In genomic region chr11:6813651-6814050, GRCh38 we compare ENCODE assay signal across 36 cellular contexts. TPM values are rescaled to one million over a fixed set of nuclear protein-coding genes. Genes with fewer than 3 reads are reported as not detected.
"Had no signal": no experiment of that assay in that cellular context is flagged by ENCODE, and none has a peak within 500 bp of the region (broad histone marks: within the 10 kb centered on the region; RNA-seq: fewer than 3 reads in every experiment).

No MANE protein-coding gene starts in this region.

- H3K4me1 ChIP-seq: body of pancreas, heart right ventricle, testis, transverse colon had no signal

- H3K4me3 Mint-ChIP-seq: activated CD4-positive, alpha-beta T cell treated with anti-CD3 and anti-CD28 coated beads, Interleukin-2, amount 10 ng/mL, durations not matched to agents 7 days and 5 days; activated CD8-positive, alpha-beta memory T cell treated with anti-CD3 and anti-CD28 coated beads, Interleukin-2, amount 10 ng/mL, durations not matched to agents 7 days and 5 days; activated CD8-positive, alpha-beta T cell treated with anti-CD3 and anti-CD28 coated beads, Interleukin-2, amount 10 ng/mL, durations not matched to agents 7 days and 5 days; activated naive CD8-positive, alpha-beta T cell; effector memory CD8-positive, alpha-beta T cell; natural killer cell treated with Interleukin-12 subunit alpha and Interleukin-12 subunit beta and Interleukin-15 and Interleukin-18, amount 100 ng/mL, for 72 hours; T-helper 1 cell treated with Interleukin-12 subunit alpha and Interleukin-12 subunit beta and Interleukin-4 antibody, amounts not matched to agents 30 μg/mL and 1 μg/mL, for 36 hours had no signal

- H3K4me3 ChIP-seq: body of pancreas, coronary artery, dorsolateral prefrontal cortex, heart right ventricle, mucosa of descending colon, skin epidermis, testis, transverse colon had no signal

- H3K27me3 ChIP-seq: body of pancreas, testis, transverse colon had no signal

- H3K9me3 Mint-ChIP-seq: activated CD4-positive, alpha-beta T cell treated with anti-CD3 and anti-CD28 coated beads, Interleukin-2, amount 10 ng/mL, durations not matched to agents 7 days and 5 days; activated T-helper 2 cell treated with anti-CD3 and anti-CD28 coated beads, Interferon-gamma antibody, Interleukin-2, Interleukin-4, amounts not matched to agents 10 μg/mL and 5 μg/mL and 100 μg/mL, durations not matched to agents 14 hours and 24 hours and 36 hours; effector memory CD8-positive, alpha-beta T cell; natural killer cell treated with Interleukin-12 subunit alpha and Interleukin-12 subunit beta and Interleukin-15 and Interleukin-18, amount 100 ng/mL, for 72 hours; T-helper 1 cell treated with Interleukin-12 subunit alpha and Interleukin-12 subunit beta and Interleukin-4 antibody, amounts not matched to agents 30 μg/mL and 1 μg/mL, for 36 hours had no signal

- H3K9me3 ChIP-seq: body of pancreas, heart right ventricle, mucosa of descending colon, testis, transverse colon had no signal

- H3K4me1 Mint-ChIP-seq: activated CD4-positive, alpha-beta T cell treated with anti-CD3 and anti-CD28 coated beads, Interleukin-2, amount 10 ng/mL, durations not matched to agents 7 days and 5 days; activated CD8-positive, alpha-beta memory T cell treated with anti-CD3 and anti-CD28 coated beads, Interleukin-2, amount 10 ng/mL, durations not matched to agents 7 days and 5 days had no signal

- FAIRE-seq: endothelial cell of umbilical vein had no signal

- H3K27ac Mint-ChIP-seq: activated CD4-positive, alpha-beta T cell treated with anti-CD3 and anti-CD28 coated beads, Interleukin-2, amount 10 ng/mL, durations not matched to agents 7 days and 5 days; activated CD8-positive, alpha-beta memory T cell treated with anti-CD3 and anti-CD28 coated beads, Interleukin-2, amount 10 ng/mL, durations not matched to agents 7 days and 5 days; activated CD8-positive, alpha-beta T cell treated with anti-CD3 and anti-CD28 coated beads, Interleukin-2, amount 10 ng/mL, durations not matched to agents 7 days and 5 days; activated naive CD8-positive, alpha-beta T cell; activated T-helper 2 cell treated with anti-CD3 and anti-CD28 coated beads, Interferon-gamma antibody, Interleukin-2, Interleukin-4, amounts not matched to agents 10 μg/mL and 5 μg/mL and 100 μg/mL, durations not matched to agents 14 hours and 24 hours and 36 hours; effector memory CD8-positive, alpha-beta T cell; natural killer cell treated with Interleukin-12 subunit alpha and Interleukin-12 subunit beta and Interleukin-15 and Interleukin-18, amount 100 ng/mL, for 72 hours; T-helper 1 cell treated with Interleukin-12 subunit alpha and Interleukin-12 subunit beta and Interleukin-4 antibody, amounts not matched to agents 30 μg/mL and 1 μg/mL, for 36 hours had no signal

- H3K36me3 ChIP-seq: heart right ventricle, transverse colon had no signal

- DNase-seq: activated CD4-positive, alpha-beta T cell treated with anti-CD3 and anti-CD28 coated beads, Interleukin-2, amount 10 ng/mL, durations not matched to agents 7 days and 5 days; activated CD4-positive, CD25-positive, alpha-beta regulatory T cell treated with anti-CD3 and anti-CD28 coated beads, Interleukin-2, amount 50 U/mL, for 72 hours; activated CD8-positive, alpha-beta memory T cell treated with anti-CD3 and anti-CD28 coated beads, Interleukin-2, amount 10 ng/mL, durations not matched to agents 7 days and 5 days; activated CD8-positive, alpha-beta T cell treated with anti-CD3 and anti-CD28 coated beads, Interleukin-2, amount 10 ng/mL, durations not matched to agents 7 days and 5 days; activated naive CD4-positive, alpha-beta T cell; activated T-cell treated with anti-CD3 and anti-CD28 coated beads, Interleukin-2, amount 50 U/mL, for 48 hours; anterior cingulate cortex; body of pancreas; cerebellar nuclear complex; dorsolateral prefrontal cortex; effector memory CD8-positive, alpha-beta T cell; foreskin fibroblast; heart right ventricle; left ventricle myocardium superior; mucosa of descending colon; stimulated activated CD4-positive, alpha-beta T cell treated with anti-CD3 and anti-CD28 coated beads, Interleukin-12 subunit alpha, Interleukin-12 subunit beta, amount 100 ng/mL, for 4 hours; stimulated activated CD4-positive, alpha-beta T cell treated with anti-CD3 and anti-CD28 coated beads, Interleukin-4, amount 100 ng/mL, for 1 hour; stimulated activated naive CD8-positive, alpha-beta T cell treated with anti-CD3 and anti-CD28 coated beads, Interleukin-15, Interleukin-2, amounts not matched to agents 100 U/mL and 50 U/mL, for 24 hours; SW 1271; testis; transverse colon had no signal

- H3K27ac ChIP-seq: body of pancreas, coronary artery, dorsolateral prefrontal cortex, heart right ventricle, skin epidermis, testis, transverse colon had no signal

- H3K36me3 Mint-ChIP-seq: activated CD8-positive, alpha-beta memory T cell treated with anti-CD3 and anti-CD28 coated beads, Interleukin-2, amount 10 ng/mL, durations not matched to agents 7 days and 5 days; activated naive CD8-positive, alpha-beta T cell; natural killer cell treated with Interleukin-12 subunit alpha and Interleukin-12 subunit beta and Interleukin-15 and Interleukin-18, amount 100 ng/mL, for 72 hours had no signal

RNA-seq across cellular contexts. Expression of gene OR6A2, which starts 14.2 kb away (rescaled TPM):
- total RNA-seq: activated CD4-positive, alpha-beta T cell treated with anti-CD3 and anti-CD28 coated beads, Interleukin-2, amount 10 ng/mL, durations not matched to agents 7 days and 5 days; activated CD8-positive, alpha-beta memory T cell treated with anti-CD3 and anti-CD28 coated beads, Interleukin-2, amount 10 ng/mL, durations not matched to agents 7 days and 5 days; heart right ventricle; left ventricle myocardium superior; myocyte; osteocyte had no signal

RNA-seq across cellular contexts. Expression of gene OR2AG1, which starts 30.8 kb away (rescaled TPM):
- total RNA-seq: activated CD4-positive, alpha-beta T cell treated with anti-CD3 and anti-CD28 coated beads, Interleukin-2, amount 10 ng/mL, durations not matched to agents 7 days and 5 days; activated CD8-positive, alpha-beta memory T cell treated with anti-CD3 and anti-CD28 coated beads, Interleukin-2, amount 10 ng/mL, durations not matched to agents 7 days and 5 days; activated CD8-positive, alpha-beta T cell treated with anti-CD3 and anti-CD28 coated beads, Interleukin-2, amount 10 ng/mL, durations not matched to agents 7 days and 5 days; activated T-helper 2 cell treated with anti-CD3 and anti-CD28 coated beads, Interferon-gamma antibody, Interleukin-2, Interleukin-4, amounts not matched to agents 10 μg/mL and 5 μg/mL and 100 μg/mL, durations not matched to agents 14 hours and 24 hours and 36 hours; body of pancreas; endothelial cell of umbilical vein; esophagus mucosa; heart right ventricle; left ventricle myocardium superior; lung microvascular endothelial cell; mesenteric fat pad; mucosa of descending colon; myocyte; natural killer cell treated with Interleukin-12 subunit alpha and Interleukin-12 subunit beta and Interleukin-15 and Interleukin-18, amount 100 ng/mL, for 72 hours; osteocyte; posterior vena cava; sciatic nerve; testis; transverse colon; urinary bladder had no signal

RNA-seq across cellular contexts. Expression of gene OR10A5, which starts 31.8 kb away (rescaled TPM):
- total RNA-seq: activated CD4-positive, alpha-beta T cell treated with anti-CD3 and anti-CD28 coated beads, Interleukin-2, amount 10 ng/mL, durations not matched to agents 7 days and 5 days; activated CD8-positive, alpha-beta memory T cell treated with anti-CD3 and anti-CD28 coated beads, Interleukin-2, amount 10 ng/mL, durations not matched to agents 7 days and 5 days; activated CD8-positive, alpha-beta T cell treated with anti-CD3 and anti-CD28 coated beads, Interleukin-2, amount 10 ng/mL, durations not matched to agents 7 days and 5 days; activated T-helper 2 cell treated with anti-CD3 and anti-CD28 coated beads, Interferon-gamma antibody, Interleukin-2, Interleukin-4, amounts not matched to agents 10 μg/mL and 5 μg/mL and 100 μg/mL, durations not matched to agents 14 hours and 24 hours and 36 hours; body of pancreas; dorsolateral prefrontal cortex; endothelial cell of umbilical vein; esophagus mucosa; heart right ventricle; left ventricle myocardium superior; lung microvascular endothelial cell; mesenteric fat pad; mucosa of descending colon; myocyte; natural killer cell treated with Interleukin-12 subunit alpha and Interleukin-12 subunit beta and Interleukin-15 and Interleukin-18, amount 100 ng/mL, for 72 hours; osteocyte; posterior vena cava; sciatic nerve; testis; transverse colon; urinary bladder had no signal

RNA-seq across cellular contexts. Expression of gene OR2AG2, which starts 41.9 kb away (rescaled TPM):
- total RNA-seq: activated CD4-positive, alpha-beta T cell treated with anti-CD3 and anti-CD28 coated beads, Interleukin-2, amount 10 ng/mL, durations not matched to agents 7 days and 5 days; activated CD8-positive, alpha-beta memory T cell treated with anti-CD3 and anti-CD28 coated beads, Interleukin-2, amount 10 ng/mL, durations not matched to agents 7 days and 5 days; heart right ventricle; left ventricle myocardium superior; myocyte; osteocyte; sciatic nerve had no signal

RNA-seq across cellular contexts. Expression of gene OR10A2, which starts 49.2 kb away (rescaled TPM):
- total RNA-seq: activated CD4-positive, alpha-beta T cell treated with anti-CD3 and anti-CD28 coated beads, Interleukin-2, amount 10 ng/mL, durations not matched to agents 7 days and 5 days; activated CD8-positive, alpha-beta memory T cell treated with anti-CD3 and anti-CD28 coated beads, Interleukin-2, amount 10 ng/mL, durations not matched to agents 7 days and 5 days; activated CD8-positive, alpha-beta T cell treated with anti-CD3 and anti-CD28 coated beads, Interleukin-2, amount 10 ng/mL, durations not matched to agents 7 days and 5 days; body of pancreas; endothelial cell of umbilical vein; esophagus mucosa; heart right ventricle; left ventricle myocardium superior; lung microvascular endothelial cell; mesenteric fat pad; myocyte; natural killer cell treated with Interleukin-12 subunit alpha and Interleukin-12 subunit beta and Interleukin-15 and Interleukin-18, amount 100 ng/mL, for 72 hours; osteocyte; posterior vena cava; sciatic nerve; testis; transverse colon; urinary bladder had no signal
